ENCODE assay signal across 9 cellular contexts in genomic region chr4:105453550-105454201, GRCh38. TPM values are rescaled to one million over a fixed set of nuclear protein-coding genes. Genes with fewer than 3 reads are reported as not detected.
DNase-seq lines count a peak whose midpoint lies in the region; ATAC-seq and TF ChIP-seq lines count a peak whose summit lies in the region.
"Had no signal": no experiment of that assay in that cellular context is flagged by ENCODE, and none has a peak within 500 bp of the region (broad histone marks: within the 10 kb centered on the region; RNA-seq: fewer than 3 reads in every experiment).

No MANE protein-coding gene starts in this region.

- no peaks in the 10 kb centered on the region for H3K27me3 ChIP-seq in thyroid gland

- peaks cover 0 to 5% of the 10 kb centered on the region in 2 donors for H3K36me3 ChIP-seq in thyroid gland

- peak; percentile 77 for ATAC-seq in GM21737 (IDR thresholded peaks at IDR 0.05; ENCODE audit: unreplicated experiment)
- peak; percentile 67 for ATAC-seq in HG03460 (IDR thresholded peaks at IDR 0.05; ENCODE audit: unreplicated experiment)

- CTCF ChIA-PET in activated naive CD4-positive, alpha-beta T cell treated with anti-CD3 and anti-CD28 coated beads, Interleukin-2, amount 10 ng/mL, durations not matched to agents 7 days and 5 days (lab: Charles Lee): interaction anchor here (0.5 to 2.1 kb wide), 5 partner anchors 12 to 313 kb away, joined by 3 to 7 read pairs (median 4); partner anchors contain the start of gene PPA2

- no peak overlapping the region for H3K27ac Mint-ChIP-seq in activated naive CD4-positive, alpha-beta T cell treated with anti-CD3 and anti-CD28 coated beads, Interleukin-2, amount 10 ng/mL, durations not matched to agents 7 days and 5 days
- no peak overlapping the region for H3K27ac Mint-ChIP-seq in osteocyte (ENCODE audit: unreplicated experiment)

- no peak for TF ChIP-seq POLR2A in thyroid gland (IDR thresholded peaks at IDR 0.05)

- intact Hi-C loops in thyroid gland (cut with DNase I): no loop called here

- WGBS in thyroid gland, 2 donors: 81 to 88% methylated on average over 4 of the region's 4 CpGs

- H3K9me3 ChIP-seq in thyroid gland: no peaks in the 10 kb centered on the region

- H3K36me3 Mint-ChIP-seq in activated naive CD4-positive, alpha-beta T cell treated with anti-CD3 and anti-CD28 coated beads, Interleukin-2, amount 10 ng/mL, durations not matched to agents 7 days and 5 days: peaks cover 33% of the 10 kb centered on the region
- peaks cover 45% of the 10 kb centered on the region for H3K36me3 Mint-ChIP-seq in osteocyte (ENCODE audit: unreplicated experiment)

- peak; percentile 17 for DNase-seq in activated naive CD4-positive, alpha-beta T cell treated with Interleukin-2 at 50 U/mL for 16 hours
- DNase-seq in activated naive CD4-positive, alpha-beta T cell treated with anti-CD3 and anti-CD28 coated beads, Interleukin-2, amount 10 ng/mL, durations not matched to agents 7 days and 5 days: no peak
- DNase-seq in renal cortical epithelial cell (ENCODE audit: low read depth): peak; percentile 50
- DNase-seq in NCI-H1105 (lab: John Stamatoyannopoulos, UW): no peak
- no peak for DNase-seq in osteocyte (ENCODE audit: extremely low spot score, unreplicated experiment)
- DNase-seq in thyroid gland: no peak
- DNase-seq: NCI-H1694 treated with DMSO at 0.1 percent for 48 hours had no signal

- H3K4me3 ChIP-seq in thyroid gland (replicated peaks in 1 of 3): no peak overlapping the region

- peaks cover 1% of the 10 kb centered on the region for H3K9me3 Mint-ChIP-seq in activated naive CD4-positive, alpha-beta T cell treated with anti-CD3 and anti-CD28 coated beads, Interleukin-2, amount 10 ng/mL, durations not matched to agents 7 days and 5 days
- peaks cover 3% of the 10 kb centered on the region for H3K9me3 Mint-ChIP-seq in osteocyte (ENCODE audit: unreplicated experiment)

- peaks cover 3% of the 10 kb centered on the region for H3K4me1 Mint-ChIP-seq in activated naive CD4-positive, alpha-beta T cell treated with anti-CD3 and anti-CD28 coated beads, Interleukin-2, amount 10 ng/mL, durations not matched to agents 7 days and 5 days
- H3K4me1 Mint-ChIP-seq in osteocyte (ENCODE audit: unreplicated experiment): peaks cover 4% of the 10 kb centered on the region

- no peak overlapping the region for H3K4me3 Mint-ChIP-seq in activated naive CD4-positive, alpha-beta T cell treated with anti-CD3 and anti-CD28 coated beads, Interleukin-2, amount 10 ng/mL, durations not matched to agents 7 days and 5 days
- H3K4me3 Mint-ChIP-seq in osteocyte (ENCODE audit: unreplicated experiment): no peak overlapping the region

- H3K4me1 ChIP-seq in thyroid gland: no peaks in the 10 kb centered on the region

- TF ChIP-seq CTCF in osteocyte (IDR thresholded peaks at IDR 0.05) (no peak), thyroid gland (IDR thresholded peaks at IDR 0.05) (no peak)

- H3K27ac ChIP-seq in thyroid gland: no peak overlapping the region

- H3K27me3 Mint-ChIP-seq in activated naive CD4-positive, alpha-beta T cell treated with anti-CD3 and anti-CD28 coated beads, Interleukin-2, amount 10 ng/mL, durations not matched to agents 7 days and 5 days: no peaks in the 10 kb centered on the region
- H3K27me3 Mint-ChIP-seq in osteocyte (ENCODE audit: unreplicated experiment): no peaks in the 10 kb centered on the region

RNA-seq across cellular contexts. Expression of gene PPA2, which starts 20.2 kb away (rescaled TPM):
- 117 and 129 TPM in 2 replicates for total RNA-seq in renal cortical epithelial cell
- 68.2 and 78.4 TPM in 2 replicates for total RNA-seq in osteocyte
- 100 to 1,000 TPM; 182 to 435 (median 311) TPM for total RNA-seq in thyroid gland

Comparison
In these comparisons a context has a peak if more than half of its experiments do, and no peak if none do; other contexts are left out.
1. DNase-seq: peak in activated naive CD4-positive, alpha-beta T cell treated with Interleukin-2 at 50 U/mL for 16 hours (single experiment) and renal cortical epithelial cell (single experiment); none in activated naive CD4-positive, alpha-beta T cell treated with anti-CD3 and anti-CD28 coated beads, Interleukin-2, amount 10 ng/mL, durations not matched to agents 7 days and 5 days (single experiment), NCI-H1105 (single experiment), osteocyte (single experiment) and thyroid gland (0 of 2).